In the genomic region with DNA sequence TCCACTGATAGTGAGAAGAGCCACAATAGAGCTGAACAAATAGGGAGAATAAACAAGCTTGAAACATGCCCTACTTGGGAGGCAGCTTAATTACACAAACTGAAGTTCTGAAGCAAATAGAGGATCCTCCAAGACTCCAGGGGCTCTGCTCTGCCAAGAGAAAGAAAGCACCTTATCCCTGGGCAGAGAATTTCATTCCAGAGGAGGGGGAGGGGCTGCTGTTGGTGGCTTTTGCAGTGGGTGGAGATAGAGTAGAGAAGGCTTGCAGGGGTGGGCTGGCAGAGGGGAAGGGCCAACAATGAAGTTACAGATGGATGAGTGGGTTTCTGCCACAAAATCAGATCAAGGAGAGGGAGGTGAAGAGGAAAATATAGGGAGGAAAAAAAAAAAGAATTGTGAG, we compare ENCODE assay signal across 18 cellular contexts. TPM values are rescaled to one million over a fixed set of nuclear protein-coding genes. Genes with fewer than 3 reads are reported as not detected.
DNase-seq lines count a peak whose midpoint lies in the region; ATAC-seq and TF ChIP-seq lines count a peak whose summit lies in the region.
"Had no signal": no experiment of that assay in that cellular context is flagged by ENCODE, and none has a peak within 500 bp of the region (broad histone marks: within the 10 kb centered on the region; RNA-seq: fewer than 3 reads in every experiment).

No MANE protein-coding gene starts in this region.

- no peak overlapping the region for H2AFZ ChIP-seq in MM.1S (ENCODE audit: low read length)

- H3K4me2 ChIP-seq in MM.1S (ENCODE audit: low read depth, low read length) = no peak overlapping the region

- H3K27me3 Mint-ChIP-seq in glutamatergic neuron (ENCODE audit: unreplicated experiment) = no peaks in the 10 kb centered on the region
- H3K27me3 Mint-ChIP-seq in nephron (ENCODE audit: low read depth) = no peaks in the 10 kb centered on the region

- H3K79me2 ChIP-seq in MM.1S (ENCODE audit: low read length) = no peaks in the 10 kb centered on the region

- DNase-seq in DMS53 (lab: John Stamatoyannopoulos, UW) = peak; percentile 11
- DNase-seq in DMS53 treated with DMSO at 0.1 percent for 48 hours (lab: John Stamatoyannopoulos, UW; ENCODE audit: unreplicated experiment) = no peak
- DNase-seq in glutamatergic neuron = no peak
- no peak for DNase-seq in dermis blood vessel endothelial cell
- DNase-seq in MM.1S = no peak
- no peak for DNase-seq in GM13976 (ENCODE audit: low spot score)
- DNase-seq: GDM1, NCI-H1417, NCI-H187, NCI-H2107, NCI-H510A treated with DMSO at 0.1 percent for 48 hours, NCI-H82, SHP77 had no signal

- ATAC-seq in GM21367 (IDR thresholded peaks at IDR 0.05; ENCODE audit: unreplicated experiment) = no peak
- ATAC-seq: K562 had no signal

- peaks cover 16% of the 10 kb centered on the region for H3K4me1 Mint-ChIP-seq in glutamatergic neuron (ENCODE audit: low read depth, unreplicated experiment)
- peaks cover 25% of the 10 kb centered on the region for H3K4me1 Mint-ChIP-seq in nephron
- H3K4me1 Mint-ChIP-seq: CD14-positive monocyte had no signal

- H3K36me3 Mint-ChIP-seq in glutamatergic neuron (ENCODE audit: unreplicated experiment) (no peaks in the 10 kb centered on the region), nephron (ENCODE audit: low read depth) (no peaks in the 10 kb centered on the region)
- H3K36me3 Mint-ChIP-seq: CD14-positive monocyte had no signal

- H3K9ac ChIP-seq in MM.1S (ENCODE audit: low read length) = no peak overlapping the region

- H3K27ac Mint-ChIP-seq in glutamatergic neuron (ENCODE audit: unreplicated experiment) (peak overlapping the region; percentile 18), nephron (peak overlapping the region; percentile 91 to 97 (median 94))
- H3K27ac Mint-ChIP-seq: CD14-positive monocyte had no signal

- no peaks in the 10 kb centered on the region for H3K27me3 ChIP-seq in MM.1S (replicated peaks; ENCODE audit: insufficient read depth, low read length)

- H3K36me3 ChIP-seq in MM.1S (replicated peaks; ENCODE audit: insufficient read depth, low read length) = no peaks in the 10 kb centered on the region

- H3K9me2 ChIP-seq in MM.1S (replicated peaks; ENCODE audit: insufficient read depth, low read length) = no peaks in the 10 kb centered on the region

- in situ Hi-C loops in GM13976 (cut with MboI; ENCODE audit: low sequenced_read_pairs, unreplicated experiment) = no loop called here

- H3K9me3 Mint-ChIP-seq in glutamatergic neuron (ENCODE audit: unreplicated experiment) (no peaks in the 10 kb centered on the region), nephron (no peaks in the 10 kb centered on the region)
- H3K9me3 Mint-ChIP-seq: CD14-positive monocyte had no signal

- H3K27ac ChIP-seq in MM.1S (ENCODE audit: low read length) = no peak overlapping the region
- H3K27ac ChIP-seq: 22Rv1 had no signal

- no peak for TF ChIP-seq CTCF in glutamatergic neuron (IDR thresholded peaks at IDR 0.05; ENCODE audit: partially characterized antibody, unreplicated experiment)
- TF ChIP-seq CTCF in nephron (IDR thresholded peaks at IDR 0.05; ENCODE audit: unreplicated experiment in 3 of 3) = no peak
- no peak for TF ChIP-seq CTCF in MM.1S (IDR thresholded peaks at IDR 0.05; ENCODE audit: low read length)
- no peak for TF ChIP-seq CTCF in GM13976 (IDR thresholded peaks at IDR 0.05; ENCODE audit: borderline replicate concordance, control extremely low read depth, extremely low read depth, insufficient read depth, missing control alignments)

- H3K4me1 ChIP-seq in MM.1S (ENCODE audit: low read length) = no peaks in the 10 kb centered on the region

- no peaks in the 10 kb centered on the region for H3F3A ChIP-seq in MM.1S (ENCODE audit: insufficient read depth, low read length)

- no peaks in the 10 kb centered on the region for H4K20me1 ChIP-seq in MM.1S (ENCODE audit: insufficient read depth, low read length)

- H3K4me3 ChIP-seq in MM.1S (ENCODE audit: low read length) = no peak overlapping the region
- H3K4me3 ChIP-seq: K562 had no signal

- H3K4me3 Mint-ChIP-seq in glutamatergic neuron (ENCODE audit: unreplicated experiment) = no peak overlapping the region
- peak overlapping the region; percentile 40 to 63 (median 56) for H3K4me3 Mint-ChIP-seq in nephron
- H3K4me3 Mint-ChIP-seq: CD14-positive monocyte had no signal

- no peaks in the 10 kb centered on the region for H3K9me3 ChIP-seq in MM.1S (replicated peaks; ENCODE audit: insufficient read depth, low read length)

RNA-seq across cellular contexts. Expression of gene LPAR4, which starts 1.0 kb away (rescaled TPM):
- total RNA-seq in glutamatergic neuron (ENCODE audit: unreplicated experiment) = 3.2 TPM
- total RNA-seq in dermis blood vessel endothelial cell = 0.09 TPM in 1 of 2 replicates, not detected in the other
- total RNA-seq: K562 had no signal
